1 cellular context compared by ENCODE assay signal in genomic region chr22:37518509-37519267, GRCh38.
TF ChIP-seq lines count a peak whose summit lies in the region.

No MANE protein-coding gene starts in this region.

TF ChIP-seq in GM12878, 131 proteins besides CTCF, POLR2A, EP300 and RAD21 (continued from another document):
- no peak for TF ChIP-seq ZBTB40 (IDR thresholded peaks at IDR 0.05; ENCODE audit: borderline replicate concordance)
